ENCODE assay signal across 8 cellular contexts in the genomic region with DNA sequence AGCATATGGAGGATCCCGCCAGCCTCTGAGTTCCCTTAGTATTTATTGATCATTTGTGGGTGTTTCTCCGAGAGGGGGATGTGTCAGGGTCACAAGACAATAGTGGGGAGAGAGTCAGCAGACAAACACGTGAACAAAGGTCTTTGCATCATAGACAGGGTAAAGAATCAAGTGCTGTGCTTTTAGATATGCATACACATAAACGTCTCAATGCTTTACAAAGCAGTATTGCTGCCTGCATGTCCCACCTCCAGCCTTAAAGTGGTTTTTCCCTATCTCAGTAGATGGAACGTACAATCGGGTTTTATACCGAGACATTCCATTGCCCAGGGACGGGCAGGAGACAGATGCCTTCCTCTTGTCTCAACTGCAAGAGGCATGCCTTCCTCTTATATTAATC. TPM values are rescaled to one million over a fixed set of nuclear protein-coding genes. Genes with fewer than 3 reads are reported as not detected.
A peak's percentile ranks its signal among the peaks of the same experiment; 100 is the strongest.
DNase-seq lines count a peak whose midpoint lies in the region; ATAC-seq, FAIRE-seq and TF ChIP-seq lines count a peak whose summit lies in the region.
"Not testable (repeated sequence)": the region's sequence is repeated elsewhere in the genome, so short reads cannot be mapped to it uniquely, and the experiment has no call there.

No MANE protein-coding gene starts in this region.

- H3K36me3 Mint-ChIP-seq in H9 (ENCODE audit: insufficient read depth in 1 of 3, low read depth in 3 of 3): peaks cover 0 to 13% (median 5%) of the 10 kb centered on the region in 3 experiments; a peak in 6 of 7 replicates
- not testable (repeated sequence) for H3K36me3 Mint-ChIP-seq in activated T-helper 2 cell treated with anti-CD3 and anti-CD28 coated beads, Interferon-gamma antibody, Interleukin-2, Interleukin-4, amounts not matched to agents 10 μg/mL and 5 μg/mL and 100 μg/mL, durations not matched to agents 14 hours and 24 hours and 36 hours (ENCODE audit: low read depth); nephron (ENCODE audit: low read depth); stimulated activated memory B cell treated with anti-CD40 and anti-IgM and Interleukin-4, amounts not matched to agents 10 μg/mL and 1 μg/mL and 100 μg/mL, for 72 hours

- H3K9me3 ChIP-seq in A549; H9 (ENCODE audit: control insufficient read depth, low read depth, low read length); SJSA1 (replicated peaks); iPS-18a (ENCODE audit: control insufficient read depth, low read depth, low read length): not testable (repeated sequence)

- H3K56ac ChIP-seq in H9 (ENCODE audit: insufficient read length, low read depth, low read length): not testable (repeated sequence)

- H3K27me3 Mint-ChIP-seq in H9 (ENCODE audit: low read depth) (peaks cover 25% of the 10 kb centered on the region), nephron (ENCODE audit: low read depth) (peaks cover 17% of the 10 kb centered on the region)
- not testable (repeated sequence) for H3K27me3 Mint-ChIP-seq in activated T-helper 2 cell treated with anti-CD3 and anti-CD28 coated beads, Interferon-gamma antibody, Interleukin-2, Interleukin-4, amounts not matched to agents 10 μg/mL and 5 μg/mL and 100 μg/mL, durations not matched to agents 14 hours and 24 hours and 36 hours (ENCODE audit: low read depth); stimulated activated memory B cell treated with anti-CD40 and anti-IgM and Interleukin-4, amounts not matched to agents 10 μg/mL and 1 μg/mL and 100 μg/mL, for 72 hours

- CTCF ChIA-PET in A549 (lab: Yijun Ruan, JAX): not testable (repeated sequence)

- not testable (repeated sequence) for DNase-seq in A549 (ENCODE audit: low read depth in 1 of 2, low spot score in 1 of 2); H9; SJSA1 (ENCODE audit: low read depth in 1 of 2, low spot score in 2 of 2); activated T-helper 2 cell treated with anti-CD3 and anti-CD28 coated beads, Interferon-gamma antibody, Interleukin-2, Interleukin-4, amounts not matched to agents 10 μg/mL and 5 μg/mL and 100 μg/mL, durations not matched to agents 14 hours and 24 hours and 36 hours (ENCODE audit: low spot score); dorsolateral prefrontal cortex

- H2BK15ac ChIP-seq in H9 (ENCODE audit: low read depth, low read length): not testable (repeated sequence)

- POLR2A ChIA-PET in A549 (lab: Yijun Ruan, JAX): not testable (repeated sequence)

- not testable (repeated sequence) for H2AFZ ChIP-seq in H9 (ENCODE audit: low read length)

- H3K27ac Mint-ChIP-seq in H9; activated T-helper 2 cell treated with anti-CD3 and anti-CD28 coated beads, Interferon-gamma antibody, Interleukin-2, Interleukin-4, amounts not matched to agents 10 μg/mL and 5 μg/mL and 100 μg/mL, durations not matched to agents 14 hours and 24 hours and 36 hours: not testable (repeated sequence)
- H3K27ac Mint-ChIP-seq in nephron: peak overlapping the region; percentile 89 to 97 (median 90)
- peak overlapping the region; percentile 59 for H3K27ac Mint-ChIP-seq in stimulated activated memory B cell treated with anti-CD40 and anti-IgM and Interleukin-4, amounts not matched to agents 10 μg/mL and 1 μg/mL and 100 μg/mL, for 72 hours

- not testable (repeated sequence) for H3K4ac ChIP-seq in H9 (ENCODE audit: low read depth, low read length)

- H2AK5ac ChIP-seq in H9 (ENCODE audit: insufficient read length, low read length): not testable (repeated sequence)

- not testable (repeated sequence) for H3K14ac ChIP-seq in H9 (ENCODE audit: insufficient read depth, low read length)

- peak overlapping the region; percentile 83 for H3K4me2 ChIP-seq in A549
- H3K4me2 ChIP-seq in H9 (ENCODE audit: insufficient read depth, insufficient read length, low read length): peak overlapping the region; percentile 39

- FAIRE-seq in A549 (lab: Jason Lieb, UNC): not testable (repeated sequence)

- H3K4me3 Mint-ChIP-seq in H9 (peak overlapping the region; percentile 64 to 80), nephron (peak overlapping the region; percentile 91 to 92 (median 92))
- H3K4me3 Mint-ChIP-seq in activated T-helper 2 cell treated with anti-CD3 and anti-CD28 coated beads, Interferon-gamma antibody, Interleukin-2, Interleukin-4, amounts not matched to agents 10 μg/mL and 5 μg/mL and 100 μg/mL, durations not matched to agents 14 hours and 24 hours and 36 hours (ENCODE audit: low read depth): peak overlapping the region; percentile 83
- peak overlapping the region; percentile 77 for H3K4me3 Mint-ChIP-seq in stimulated activated memory B cell treated with anti-CD40 and anti-IgM and Interleukin-4, amounts not matched to agents 10 μg/mL and 1 μg/mL and 100 μg/mL, for 72 hours

- not testable (repeated sequence) for H3K27me3 ChIP-seq in H9 (ENCODE audit: insufficient read depth, low read length); SJSA1 (replicated peaks); dorsolateral prefrontal cortex
- peaks cover 33% of the 10 kb centered on the region for H3K27me3 ChIP-seq in iPS-18a (ENCODE audit: control insufficient read depth, insufficient read depth, low read length)

- not testable (repeated sequence) for H3K23me2 ChIP-seq in H9 (ENCODE audit: insufficient read length, low read depth, low read length, poor library complexity, severe bottlenecking)

- not testable (repeated sequence) for H3K4me1 ChIP-seq in A549; H9 (ENCODE audit: insufficient read depth, low read length); iPS-18a (ENCODE audit: control insufficient read depth, low read depth, low read length)
- H3K4me1 ChIP-seq in SJSA1 (replicated peaks): peaks cover 13% of the 10 kb centered on the region

- not testable (repeated sequence) for H3K4me3 ChIP-seq in A549
- H3K4me3 ChIP-seq in SJSA1 (peak overlapping the region; percentile 50), dorsolateral prefrontal cortex (peak overlapping the region in 50 of 59 donors; percentile 32 to 84 (median 73)), iPS-18a (ENCODE audit: low read length) (peak overlapping the region; percentile 66)

- H3T11ph ChIP-seq in H9 (ENCODE audit: low read length): not testable (repeated sequence)

- not testable (repeated sequence) for H3K18ac ChIP-seq in H9 (ENCODE audit: insufficient read length, low read depth, low read length)

- not testable (repeated sequence) for H2BK20ac ChIP-seq in H9 (ENCODE audit: low read depth, low read length, poor library complexity, severe bottlenecking)

- TF ChIP-seq POLR2A in A549 (IDR thresholded peaks at IDR 0.05; ENCODE audit: low read length): not testable (repeated sequence)

- TF ChIP-seq RAD21 in A549 (conservative IDR thresholded peaks at IDR 0.05 in 1 of 2, IDR thresholded peaks at IDR 0.05 in 1 of 2): not testable (repeated sequence)

- not testable (repeated sequence) for H4K91ac ChIP-seq in H9 (ENCODE audit: insufficient read length, low read depth, low read length)

- H3K23ac ChIP-seq in H9 (ENCODE audit: insufficient read length, low read depth, low read length): not testable (repeated sequence)

- H3K79me2 ChIP-seq in H9 (ENCODE audit: insufficient read depth, low read length): not testable (repeated sequence)

- intact Hi-C loops in activated T-helper 2 cell treated with anti-CD3 and anti-CD28 coated beads, Interferon-gamma antibody, Interleukin-2, Interleukin-4, amounts not matched to agents 10 μg/mL and 5 μg/mL and 100 μg/mL, durations not matched to agents 14 hours and 24 hours and 36 hours (cut with micrococcal nuclease); dorsolateral prefrontal cortex (cut with DNase I): not testable (repeated sequence)

- H3K27ac ChIP-seq in A549: peak overlapping the region in 1 of 2 experiments; percentile 81; a peak in 2 of 6 replicates
- H3K27ac ChIP-seq in H9 (ENCODE audit: insufficient read length, low read depth, low read length); iPS-18a (ENCODE audit: low read length): not testable (repeated sequence)
- H3K27ac ChIP-seq in SJSA1: peak overlapping the region; percentile 67
- H3K27ac ChIP-seq in dorsolateral prefrontal cortex: peak overlapping the region in 45 of 59 donors; percentile 15 to 96 (median 86)

- not testable (repeated sequence) for H4K5ac ChIP-seq in H9 (ENCODE audit: insufficient read length, low read depth, low read length)

- H3K9me3 Mint-ChIP-seq in H9: peaks cover 6 to 12% of the 10 kb centered on the region in 2 experiments; a peak in 4 of 5 replicates
- H3K9me3 Mint-ChIP-seq in activated T-helper 2 cell treated with anti-CD3 and anti-CD28 coated beads, Interferon-gamma antibody, Interleukin-2, Interleukin-4, amounts not matched to agents 10 μg/mL and 5 μg/mL and 100 μg/mL, durations not matched to agents 14 hours and 24 hours and 36 hours; nephron; stimulated activated memory B cell treated with anti-CD40 and anti-IgM and Interleukin-4, amounts not matched to agents 10 μg/mL and 1 μg/mL and 100 μg/mL, for 72 hours: not testable (repeated sequence)

- H3K4me1 Mint-ChIP-seq in H9: peaks cover 33 to 36% of the 10 kb centered on the region in 2 experiments
- peaks cover 47% of the 10 kb centered on the region for H3K4me1 Mint-ChIP-seq in activated T-helper 2 cell treated with anti-CD3 and anti-CD28 coated beads, Interferon-gamma antibody, Interleukin-2, Interleukin-4, amounts not matched to agents 10 μg/mL and 5 μg/mL and 100 μg/mL, durations not matched to agents 14 hours and 24 hours and 36 hours (ENCODE audit: low read depth)
- H3K4me1 Mint-ChIP-seq in nephron: not testable (repeated sequence)
- peaks cover 57% of the 10 kb centered on the region for H3K4me1 Mint-ChIP-seq in stimulated activated memory B cell treated with anti-CD40 and anti-IgM and Interleukin-4, amounts not matched to agents 10 μg/mL and 1 μg/mL and 100 μg/mL, for 72 hours

- not testable (repeated sequence) for TF ChIP-seq CTCF in A549 (IDR thresholded peaks at IDR 0.05); H9 (conservative IDR thresholded peaks at IDR 0.05); dorsolateral prefrontal cortex (IDR thresholded peaks at IDR 0.05 in 54 of 56, conservative IDR thresholded peaks at IDR 0.05 in 2 of 56; ENCODE audit: low read depth in 1 of 56, partially characterized antibody in 56 of 56); nephron (IDR thresholded peaks at IDR 0.05; ENCODE audit: unreplicated experiment in 3 of 3)

- not testable (repeated sequence) for ATAC-seq in A549; stimulated activated memory B cell treated with anti-CD40 and anti-IgM and Interleukin-4, amounts not matched to agents 10 μg/mL and 1 μg/mL and 100 μg/mL, for 72 hours

- TF ChIP-seq EP300 in A549 (IDR thresholded peaks at IDR 0.05): not testable (repeated sequence)

- 87% methylated on average over 8 of the region's 8 CpGs for WGBS in A549 (ENCODE audit: missing lambda C conversion rate)
- no CpG with 5 or more reads among the region's 8 CpGs for WGBS in H9 (ENCODE audit: extremely low coverage, insufficient read length, low lambda C conversion rate)

- H4K20me1 ChIP-seq in H9 (ENCODE audit: control insufficient read depth, insufficient read depth, insufficient read length): not testable (repeated sequence)

- not testable (repeated sequence) for H2BK5ac ChIP-seq in H9 (ENCODE audit: insufficient read length, low read length)

- H3K36me3 ChIP-seq in SJSA1; iPS-18a (ENCODE audit: control insufficient read depth, low read depth, low read length): not testable (repeated sequence)

- H2BK12ac ChIP-seq in H9 (ENCODE audit: insufficient read length, low read depth, low read length): not testable (repeated sequence)

- H3K9ac ChIP-seq in H9 (ENCODE audit: extremely low read depth, insufficient read length, low read length); iPS-18a (ENCODE audit: low read length): not testable (repeated sequence)

- H3K79me1 ChIP-seq in H9 (ENCODE audit: insufficient read depth, low read depth, low read length, poor library complexity, severe bottlenecking): not testable (repeated sequence)

- not testable (repeated sequence) for H2BK120ac ChIP-seq in H9 (ENCODE audit: low read depth, low read length, poor library complexity, severe bottlenecking)

- H4K8ac ChIP-seq in H9 (replicated peaks; ENCODE audit: insufficient read length, low read depth, low read length): not testable (repeated sequence)

RNA-seq across cellular contexts. Expression of gene MX1, which starts 5.0 kb away (rescaled TPM):
- polyA plus RNA-seq in A549 (2011; rRNA removed) (0.78 and 0.96 TPM in 2 replicates), A549 (2017; fragmentation: RNase III; extraction: RNeasy Plus Mini Kit Qiagen cat#74134 plus additional on column Dnase treatment) (0.58 to 0.78 TPM (median 0.67 TPM) in 3 replicates)
- 0.17 and 0.30 TPM in 2 replicates for polyA plus RNA-seq in A549 (2012; cell fraction: cytosol; rRNA removed)
- 0.65 and 1.4 TPM in 2 replicates for polyA plus RNA-seq in A549 (2012; cell fraction: nucleus; rRNA removed)
- 1.4 and 2.3 TPM in 2 replicates for polyA minus RNA-seq in A549 (2011; rRNA and poly(A)+ RNA removed)
- total RNA-seq in H9 (2021) (5.1 and 6.3 TPM in 2 replicates), dorsolateral prefrontal cortex (100 to 1,000 TPM in 3 of 120 experiments, 10 to 100 TPM in 117; 24.2 to 223 (median 40.0) TPM)
- 6.6 and 9.1 TPM in 2 replicates for total RNA-seq in SJSA1 (2014; rRNA removed; shearing (Covaris generic))
- 26.7 and 31.0 TPM in 2 replicates for total RNA-seq in activated T-helper 2 cell treated with anti-CD3 and anti-CD28 coated beads, Interferon-gamma antibody, Interleukin-2, Interleukin-4, amounts not matched to agents 10 μg/mL and 5 μg/mL and 100 μg/mL, durations not matched to agents 14 hours and 24 hours and 36 hours

RNA-seq across cellular contexts. Expression of gene MX2, which starts 59.2 kb away (rescaled TPM):
- 0.13 TPM in 1 of 2 replicates, not detected in the other for polyA plus RNA-seq in A549 (2011; rRNA removed)
- polyA plus RNA-seq in A549 (2012; cell fraction: cytosol; rRNA removed): not detected in 2 replicates
- polyA plus RNA-seq in A549 (2012; cell fraction: nucleus; rRNA removed): not detected in 2 replicates
- polyA plus RNA-seq in A549 (2017; fragmentation: RNase III; extraction: RNeasy Plus Mini Kit Qiagen cat#74134 plus additional on column Dnase treatment): 0.05 TPM in 1 of 3 replicates, not detected in the others
- not detected in 2 replicates for polyA minus RNA-seq in A549 (2011; rRNA and poly(A)+ RNA removed)
- 1.8 and 1.9 TPM in 2 replicates for total RNA-seq in H9 (2021)
- total RNA-seq in SJSA1 (2014; rRNA removed; shearing (Covaris generic)): not detected in 2 replicates
- 5.3 and 6.1 TPM in 2 replicates for total RNA-seq in activated T-helper 2 cell treated with anti-CD3 and anti-CD28 coated beads, Interferon-gamma antibody, Interleukin-2, Interleukin-4, amounts not matched to agents 10 μg/mL and 5 μg/mL and 100 μg/mL, durations not matched to agents 14 hours and 24 hours and 36 hours
- 10 to 100 TPM in 4 of 120 experiments, 1 to 10 TPM in 116; 1.8 to 41.0 (median 5.0) TPM for total RNA-seq in dorsolateral prefrontal cortex
